Comparison of ENCODE assay signal across 18 cellular contexts in the genomic region with DNA sequence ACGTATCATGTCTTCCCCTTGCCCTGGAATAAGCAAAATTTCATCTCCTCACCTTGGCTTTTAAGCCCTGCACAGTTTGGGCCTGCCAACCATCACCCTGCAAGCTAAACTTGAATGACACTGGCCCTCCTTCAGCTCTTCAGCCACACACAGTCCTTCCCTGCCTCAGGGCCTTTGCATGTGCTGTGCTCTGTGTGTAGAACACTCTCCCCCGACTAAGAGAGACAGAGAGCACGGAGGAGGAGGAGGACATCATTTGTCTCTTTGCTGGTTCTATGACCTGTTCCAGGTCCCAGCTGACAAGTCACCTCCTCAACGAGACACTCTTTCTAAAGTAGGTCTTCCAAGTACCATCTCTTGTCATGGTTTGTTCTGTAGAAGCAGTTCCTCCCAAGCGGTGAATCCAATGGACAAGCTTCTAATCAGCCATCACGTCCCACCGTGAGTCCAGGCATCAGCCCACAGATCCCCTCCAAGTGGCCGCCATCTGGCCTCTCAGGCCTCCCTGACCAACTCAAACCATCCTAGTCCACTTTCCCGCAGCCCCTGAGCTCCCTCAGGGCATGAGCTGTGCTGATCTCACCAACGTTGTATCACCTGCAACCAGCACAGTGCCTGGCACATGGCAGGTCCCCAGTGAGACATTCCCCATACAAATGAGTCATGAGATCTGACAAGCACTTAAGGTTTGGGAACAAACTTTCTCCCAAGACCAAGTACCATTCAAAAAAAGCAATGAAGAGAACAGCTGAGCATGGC. TPM values are rescaled to one million over a fixed set of nuclear protein-coding genes. Genes with fewer than 3 reads are reported as not detected.
DNase-seq lines count a peak whose midpoint lies in the region; ATAC-seq and TF ChIP-seq lines count a peak whose summit lies in the region.
"Had no signal": no experiment of that assay in that cellular context is flagged by ENCODE, and none has a peak within 500 bp of the region (broad histone marks: within the 10 kb centered on the region; RNA-seq: fewer than 3 reads in every experiment).

No MANE protein-coding gene starts in this region.

- CTCF ChIA-PET in activated B cell treated with CpG ODN at 0.5 μM for 24 hours (lab: Charles Lee) = interaction anchor here (1.8 kb wide), 1 partner anchor 126 kb away, joined by 4 read pairs; no protein-coding TSS in a partner anchor

- H3K27me3 ChIP-seq in effector memory CD4-positive, alpha-beta T cell (replicated peaks; ENCODE audit: control insufficient read depth, insufficient read depth, low read length, poor library complexity, severe bottlenecking) = no peaks in the 10 kb centered on the region

- POLR2A ChIA-PET in activated B cell treated with CpG ODN at 0.5 μM for 24 hours (lab: Charles Lee) = interaction anchor here (0.9 to 1.9 kb wide), 2 partner anchors 11 to 14 kb away, joined by 3 to 5 read pairs; no protein-coding TSS in a partner anchor

- intact Hi-C loops in activated B cell treated with CpG ODN at 0.5 μM for 24 hours (cut with micrococcal nuclease) = no loop called here

- TF ChIP-seq CTCF in activated B cell treated with CpG ODN at 0.5 μM for 24 hours (IDR thresholded peaks at IDR 0.05) = no peak

- no peaks in the 10 kb centered on the region for H3K27me3 Mint-ChIP-seq in activated T-cell treated with anti-CD3 and anti-CD28 coated beads, Interleukin-2, amount 50 U/mL, for 4 hours (ENCODE audit: low read depth)
- H3K27me3 Mint-ChIP-seq in activated B cell treated with CpG ODN at 0.5 μM for 24 hours = no peaks in the 10 kb centered on the region
- H3K27me3 Mint-ChIP-seq: progenitor cell of endocrine pancreas had no signal

- peak; percentile 76 to 81 for ATAC-seq in activated T-cell treated with anti-CD3 and anti-CD28 coated beads, Interleukin-2, amount 50 U/mL, for 4 hours
- ATAC-seq in activated B cell treated with CpG ODN at 0.5 μM for 24 hours (ENCODE audit: low read depth) = no peak
- peak; percentile 81 for ATAC-seq in stimulated activated effector memory CD8-positive, alpha-beta T cell treated with anti-CD3 and anti-CD28 coated beads, Interleukin-12 subunit alpha, Interleukin-12 subunit beta, amount 100 ng/mL, for 72 hours

- H3K27ac Mint-ChIP-seq in activated B cell treated with CpG ODN at 0.5 μM for 24 hours = peak overlapping the region; percentile 54
- H3K27ac Mint-ChIP-seq in stimulated activated effector memory CD8-positive, alpha-beta T cell treated with anti-CD3 and anti-CD28 coated beads, Interleukin-12 subunit alpha, Interleukin-12 subunit beta, amount 100 ng/mL, for 72 hours = peak overlapping the region; percentile 77
- H3K27ac Mint-ChIP-seq: progenitor cell of endocrine pancreas had no signal

- H3K4me3 Mint-ChIP-seq in activated T-cell treated with anti-CD3 and anti-CD28 coated beads, Interleukin-2, amount 50 U/mL, for 4 hours = peak overlapping the region; percentile 52
- no peak overlapping the region for H3K4me3 Mint-ChIP-seq in activated B cell treated with CpG ODN at 0.5 μM for 24 hours
- H3K4me3 Mint-ChIP-seq in stimulated activated effector memory CD8-positive, alpha-beta T cell treated with anti-CD3 and anti-CD28 coated beads, Interleukin-12 subunit alpha, Interleukin-12 subunit beta, amount 100 ng/mL, for 72 hours = peak overlapping the region; percentile 14

- H3K36me3 Mint-ChIP-seq in activated T-cell treated with anti-CD3 and anti-CD28 coated beads, Interleukin-2, amount 50 U/mL, for 4 hours (ENCODE audit: insufficient read depth) = peaks cover 66% of the 10 kb centered on the region
- peaks cover 90% of the 10 kb centered on the region for H3K36me3 Mint-ChIP-seq in activated B cell treated with CpG ODN at 0.5 μM for 24 hours (ENCODE audit: low read depth)
- H3K36me3 Mint-ChIP-seq in stimulated activated effector memory CD8-positive, alpha-beta T cell treated with anti-CD3 and anti-CD28 coated beads, Interleukin-12 subunit alpha, Interleukin-12 subunit beta, amount 100 ng/mL, for 72 hours = peaks cover 98% of the 10 kb centered on the region

- no peaks in the 10 kb centered on the region for H3K9me3 Mint-ChIP-seq in activated T-cell treated with anti-CD3 and anti-CD28 coated beads, Interleukin-2, amount 50 U/mL, for 4 hours
- no peaks in the 10 kb centered on the region for H3K9me3 Mint-ChIP-seq in activated B cell treated with CpG ODN at 0.5 μM for 24 hours
- no peaks in the 10 kb centered on the region for H3K9me3 Mint-ChIP-seq in stimulated activated effector memory CD8-positive, alpha-beta T cell treated with anti-CD3 and anti-CD28 coated beads, Interleukin-12 subunit alpha, Interleukin-12 subunit beta, amount 100 ng/mL, for 72 hours

- H3K36me3 ChIP-seq in effector memory CD4-positive, alpha-beta T cell (ENCODE audit: control insufficient read depth, insufficient read depth, low read length) = peaks cover 26% of the 10 kb centered on the region

- H3K9me3 ChIP-seq in effector memory CD4-positive, alpha-beta T cell (ENCODE audit: control insufficient read depth, low read length) = no peaks in the 10 kb centered on the region
- H3K9me3 ChIP-seq: thoracic aorta had no signal

- H3K4me3 ChIP-seq in effector memory CD4-positive, alpha-beta T cell (ENCODE audit: insufficient read depth, low read depth, low read length, poor library complexity, severe bottlenecking) = no peak overlapping the region
- H3K4me3 ChIP-seq: thoracic aorta had no signal

- peaks cover 38% of the 10 kb centered on the region for H3K4me1 ChIP-seq in effector memory CD4-positive, alpha-beta T cell (ENCODE audit: control insufficient read depth, insufficient read depth, low read length, poor library complexity, severe bottlenecking)

- DNase-seq in activated T-cell treated with anti-CD3 and anti-CD28 coated beads, Interleukin-2, amount 50 U/mL, for 4 hours = no peak
- no peak for DNase-seq in activated T-cell treated with anti-CD3 and anti-CD28 coated beads, Interleukin-2, amount 50 U/mL, for 1 hour
- no peak for DNase-seq in activated B cell treated with CpG ODN at 0.5 μM for 24 hours
- DNase-seq in effector memory CD4-positive, alpha-beta T cell = no peak
- no peak for DNase-seq in stimulated activated effector memory CD8-positive, alpha-beta T cell treated with anti-CD3 and anti-CD28 coated beads, Interleukin-12 subunit alpha, Interleukin-12 subunit beta, amount 100 ng/mL, for 72 hours (ENCODE audit: low spot score in 2 of 2)
- DNase-seq in globus pallidus (ENCODE audit: low spot score) = no peak
- no peak for DNase-seq in kidney glomerular epithelial cell (lab: John Stamatoyannopoulos, UW)
- no peak for DNase-seq in cerebellar cortex (ENCODE audit: low spot score)
- DNase-seq: COR-L47, GDM1, HCEC 1CT, kidney, MV-4-11, NCI-H2107, NCI-H82, RPMI8226 had no signal

- H3K4me1 Mint-ChIP-seq in activated T-cell treated with anti-CD3 and anti-CD28 coated beads, Interleukin-2, amount 50 U/mL, for 4 hours (ENCODE audit: low read depth) = peaks cover 89% of the 10 kb centered on the region
- peaks cover 38% of the 10 kb centered on the region for H3K4me1 Mint-ChIP-seq in activated B cell treated with CpG ODN at 0.5 μM for 24 hours
- H3K4me1 Mint-ChIP-seq in stimulated activated effector memory CD8-positive, alpha-beta T cell treated with anti-CD3 and anti-CD28 coated beads, Interleukin-12 subunit alpha, Interleukin-12 subunit beta, amount 100 ng/mL, for 72 hours = peaks cover 80% of the 10 kb centered on the region

- H3K27ac ChIP-seq in effector memory CD4-positive, alpha-beta T cell (ENCODE audit: insufficient read depth, low read length, poor library complexity, severe bottlenecking) = peak overlapping the region; percentile 48
- H3K27ac ChIP-seq: thoracic aorta had no signal

RNA-seq across cellular contexts. Expression of a gene that starts 30.5 kb away (rescaled TPM):
- total RNA-seq in activated T-cell treated with anti-CD3 and anti-CD28 coated beads, Interleukin-2, amount 50 U/mL, for 4 hours = 10 to 100 TPM; 48.3 to 51.4 (median 48.9) TPM
- total RNA-seq in activated B cell treated with CpG ODN at 0.5 μM for 24 hours = 41.2 and 46.0 TPM in 2 replicates
